In genomic region chr12:92332552-92332951, GRCh38 we compare ENCODE assay signal across 26 cellular contexts.
"Had no signal": no experiment of that assay in that cellular context is flagged by ENCODE, and none has a peak within 500 bp of the region (broad histone marks: within the 10 kb centered on the region; RNA-seq: fewer than 3 reads in every experiment).

No MANE protein-coding gene starts in this region.

- H3K4me3 Mint-ChIP-seq: activated CD4-positive, alpha-beta T cell treated with anti-CD3 and anti-CD28 coated beads, Interleukin-2, amount 10 ng/mL, durations not matched to agents 7 days and 5 days; activated naive CD8-positive, alpha-beta T cell treated with anti-CD3 and anti-CD28 coated beads for 36 hours; activated T-cell treated with anti-CD3 and anti-CD28 coated beads, Interleukin-2, amount 50 U/mL, for 24 hours; activated T-helper 17 cell treated with anti-CD3 and anti-CD28 coated beads, Interleukin-2, amount 50 U/mL, for 72 hours; endodermal cell; neural crest cell; stimulated activated naive B cell treated with anti-CD40 and anti-IgM and Interleukin-4, amounts not matched to agents 10 μg/mL and 1 μg/mL and 100 μg/mL, for 72 hours had no signal

- DNase-seq: activated CD4-positive, alpha-beta T cell treated with anti-CD3 and anti-CD28 coated beads, Interleukin-2, amount 10 ng/mL, durations not matched to agents 7 days and 5 days; activated CD8-positive, alpha-beta memory T cell treated with anti-CD3 and anti-CD28 coated beads, Interleukin-2, amount 50 U/mL, for 4 hours; activated naive CD8-positive, alpha-beta T cell treated with anti-CD3 and anti-CD28 coated beads for 36 hours; activated T-cell treated with anti-CD3 and anti-CD28 coated beads, Interleukin-2, amount 50 U/mL, for 24 hours; amygdala; cerebellar nuclear complex; endodermal cell; esophagus squamous epithelium; gastrocnemius medialis; hippocampal formation; left cardiac atrium; mesenchymal stem cell; mucosa of descending colon; sigmoid colon; stimulated activated CD4-positive, alpha-beta T cell treated with anti-CD3 and anti-CD28 coated beads, Interleukin-15, amount 100 ng/mL, for 24 hours; stimulated activated CD8-positive, alpha-beta memory T cell treated with anti-CD3 and anti-CD28 coated beads, Interleukin-4, amount 100 ng/mL, for 48 hours; stimulated activated naive B cell treated with anti-CD40 and anti-IgM and Interleukin-4, amounts not matched to agents 10 μg/mL and 1 μg/mL and 100 μg/mL, for 72 hours; T-helper 1 cell; transverse colon; uterus had no signal

- H3K27ac ChIP-seq: coronary artery, esophagus squamous epithelium, gastrocnemius medialis, sigmoid colon, transverse colon, uterus, VCaP had no signal

- H3K27me3 Mint-ChIP-seq: activated CD4-positive, alpha-beta T cell treated with anti-CD3 and anti-CD28 coated beads, Interleukin-2, amount 10 ng/mL, durations not matched to agents 7 days and 5 days; activated naive CD8-positive, alpha-beta T cell treated with anti-CD3 and anti-CD28 coated beads for 36 hours; activated T-cell treated with anti-CD3 and anti-CD28 coated beads, Interleukin-2, amount 50 U/mL, for 24 hours; activated T-helper 17 cell treated with anti-CD3 and anti-CD28 coated beads, Interleukin-2, amount 50 U/mL, for 72 hours; stimulated activated naive B cell treated with anti-CD40 and anti-IgM and Interleukin-4, amounts not matched to agents 10 μg/mL and 1 μg/mL and 100 μg/mL, for 72 hours had no signal

- ATAC-seq: activated CD4-positive, CD25-positive, alpha-beta regulatory T cell treated with anti-CD3 and anti-CD28 coated beads, Interleukin-2, amount 50 U/mL, for 24 hours; activated T-helper 17 cell treated with anti-CD3 and anti-CD28 coated beads, Interleukin-2, amount 50 U/mL, for 72 hours; gastrocnemius medialis; left cardiac atrium; mucosa of descending colon; stimulated activated naive B cell treated with anti-CD40 and anti-IgM and Interleukin-4, amounts not matched to agents 10 μg/mL and 1 μg/mL and 100 μg/mL, for 72 hours had no signal

- H3K9me3 Mint-ChIP-seq: activated T-cell treated with anti-CD3 and anti-CD28 coated beads, Interleukin-2, amount 50 U/mL, for 24 hours; activated T-helper 17 cell treated with anti-CD3 and anti-CD28 coated beads, Interleukin-2, amount 50 U/mL, for 72 hours; endodermal cell; neural crest cell had no signal

- H3K4me3 ChIP-seq: coronary artery, esophagus squamous epithelium, gastrocnemius medialis, mucosa of descending colon, sigmoid colon, smooth muscle cell, transverse colon, uterus had no signal

- H3K4me1 ChIP-seq: sigmoid colon had no signal

- H3K27ac Mint-ChIP-seq: activated CD4-positive, alpha-beta T cell treated with anti-CD3 and anti-CD28 coated beads, Interleukin-2, amount 10 ng/mL, durations not matched to agents 7 days and 5 days; activated naive CD8-positive, alpha-beta T cell treated with anti-CD3 and anti-CD28 coated beads for 36 hours; activated T-cell treated with anti-CD3 and anti-CD28 coated beads, Interleukin-2, amount 50 U/mL, for 24 hours; activated T-helper 17 cell treated with anti-CD3 and anti-CD28 coated beads, Interleukin-2, amount 50 U/mL, for 72 hours; endodermal cell; stimulated activated naive B cell treated with anti-CD40 and anti-IgM and Interleukin-4, amounts not matched to agents 10 μg/mL and 1 μg/mL and 100 μg/mL, for 72 hours had no signal

- H3K9me3 ChIP-seq: esophagus squamous epithelium, gastrocnemius medialis, mucosa of descending colon, sigmoid colon, transverse colon, uterus had no signal

- H3K27me3 ChIP-seq: esophagus squamous epithelium, gastrocnemius medialis, sigmoid colon, transverse colon, uterus had no signal

- H3K36me3 ChIP-seq: esophagus squamous epithelium, gastrocnemius medialis, sigmoid colon, transverse colon, uterus had no signal
